28 cellular contexts compared by ENCODE assay signal in genomic region chr2:197925204-197925603, GRCh38.
"Had no signal": no experiment of that assay in that cellular context is flagged by ENCODE, and none has a peak within 500 bp of the region (broad histone marks: within the 10 kb centered on the region; RNA-seq: fewer than 3 reads in every experiment).

No MANE protein-coding gene starts in this region.

- H3K4me3 ChIP-seq: left lung, mucosa of descending colon, ovary, prostate gland, thoracic aorta had no signal

- H3K9me3 Mint-ChIP-seq: activated CD4-positive, alpha-beta memory T cell treated with anti-CD3 and anti-CD28 coated beads for 36 hours; activated naive CD8-positive, alpha-beta T cell treated with anti-CD3 and anti-CD28 coated beads, Interleukin-2, amount 10 ng/mL, durations not matched to agents 7 days and 5 days; activated T-helper 1 cell treated with anti-CD3 and anti-CD28 coated beads, Interleukin-12 subunit alpha, Interleukin-12 subunit beta, Interleukin-2, Interleukin-4 antibody, amounts not matched to agents 30 ng/mL and 10 ng/mL and 1 ng/mL, durations not matched to agents 14 hours and 24 hours and 36 hours had no signal

- H3K27me3 Mint-ChIP-seq: activated CD4-positive, alpha-beta memory T cell treated with anti-CD3 and anti-CD28 coated beads for 36 hours; activated CD4-positive, alpha-beta T cell treated with anti-CD3 and anti-CD28 coated beads, Interleukin-2, amount 10 ng/mL, durations not matched to agents 24 days and 14 days; activated naive CD4-positive, alpha-beta T cell treated with anti-CD3 and anti-CD28 coated beads, Interleukin-2, amount 10 ng/mL, durations not matched to agents 7 days and 5 days; activated naive CD8-positive, alpha-beta T cell treated with anti-CD3 and anti-CD28 coated beads, Interleukin-2, amount 10 ng/mL, durations not matched to agents 7 days and 5 days had no signal

- H3K4me3 Mint-ChIP-seq: activated CD4-positive, alpha-beta memory T cell treated with anti-CD3 and anti-CD28 coated beads for 36 hours; activated CD4-positive, alpha-beta T cell treated with anti-CD3 and anti-CD28 coated beads, Interleukin-2, amount 10 ng/mL, durations not matched to agents 24 days and 14 days; activated naive CD4-positive, alpha-beta T cell treated with anti-CD3 and anti-CD28 coated beads, Interleukin-2, amount 10 ng/mL, durations not matched to agents 7 days and 5 days; activated naive CD8-positive, alpha-beta T cell treated with anti-CD3 and anti-CD28 coated beads, Interleukin-2, amount 10 ng/mL, durations not matched to agents 7 days and 5 days; activated T-helper 1 cell treated with anti-CD3 and anti-CD28 coated beads, Interleukin-12 subunit alpha, Interleukin-12 subunit beta, Interleukin-2, Interleukin-4 antibody, amounts not matched to agents 30 ng/mL and 10 ng/mL and 1 ng/mL, durations not matched to agents 14 hours and 24 hours and 36 hours; nephron progenitor cell; T-helper 1 cell treated with Interleukin-12 subunit alpha and Interleukin-12 subunit beta and Interleukin-4 antibody, amounts not matched to agents 30 μg/mL and 1 μg/mL, for 36 hours had no signal

- DNase-seq: activated CD4-positive, alpha-beta memory T cell treated with anti-CD3 and anti-CD28 coated beads for 36 hours; activated CD4-positive, alpha-beta T cell treated with anti-CD3 and anti-CD28 coated beads, Interleukin-2, amount 10 ng/mL, durations not matched to agents 24 days and 14 days; activated CD8-positive, alpha-beta memory T cell treated with anti-CD3 and anti-CD28 coated beads, Interleukin-2, amount 50 U/mL, for 4 hours; activated gamma-delta T cell; activated naive CD4-positive, alpha-beta T cell treated with anti-CD3 and anti-CD28 coated beads, Interleukin-2, amount 10 ng/mL, durations not matched to agents 7 days and 5 days; activated naive CD8-positive, alpha-beta T cell treated with anti-CD3 and anti-CD28 coated beads, Interleukin-2, amount 10 ng/mL, durations not matched to agents 7 days and 5 days; activated T-cell treated with anti-CD3 and anti-CD28 coated beads, Interleukin-2, amount 50 U/mL, for 1 hour; amniotic stem cell; central memory CD4-positive, alpha-beta T cell; head of caudate nucleus; kidney glomerular epithelial cell; left lung; mucosa of descending colon; nephron progenitor cell; ovary; retina; stimulated activated CD4-positive, alpha-beta T cell treated with anti-CD3 and anti-CD28 coated beads, Interleukin-15, amount 100 ng/mL, for 24 hours; stimulated activated CD4-positive, alpha-beta T cell treated with anti-CD3 and anti-CD28 coated beads, Interleukin-2, amount 100 ng/mL, for 24 hours; stimulated activated naive CD8-positive, alpha-beta T cell treated with anti-CD3 and anti-CD28 coated beads, Interleukin-15, Interleukin-2, amounts not matched to agents 100 U/mL and 50 U/mL, for 24 hours; SW 1271; T-helper 9 cell; trophoblast cell had no signal

- H3K9me3 ChIP-seq: left lung, mucosa of descending colon, neutrophil, ovary, prostate gland, thoracic aorta had no signal

- H3K36me3 Mint-ChIP-seq: activated naive CD4-positive, alpha-beta T cell treated with anti-CD3 and anti-CD28 coated beads, Interleukin-2, amount 10 ng/mL, durations not matched to agents 7 days and 5 days; activated naive CD8-positive, alpha-beta T cell treated with anti-CD3 and anti-CD28 coated beads, Interleukin-2, amount 10 ng/mL, durations not matched to agents 7 days and 5 days had no signal

- H3K4me1 Mint-ChIP-seq: activated CD4-positive, alpha-beta T cell treated with anti-CD3 and anti-CD28 coated beads, Interleukin-2, amount 10 ng/mL, durations not matched to agents 24 days and 14 days; activated naive CD4-positive, alpha-beta T cell treated with anti-CD3 and anti-CD28 coated beads, Interleukin-2, amount 10 ng/mL, durations not matched to agents 7 days and 5 days; activated naive CD8-positive, alpha-beta T cell treated with anti-CD3 and anti-CD28 coated beads, Interleukin-2, amount 10 ng/mL, durations not matched to agents 7 days and 5 days; nephron progenitor cell had no signal

- ATAC-seq: left lung; mucosa of descending colon; stimulated activated naive CD8-positive, alpha-beta T cell treated with anti-CD3 and anti-CD28 coated beads, Interleukin-15, Interleukin-2, amounts not matched to agents 100 U/mL and 50 U/mL, for 24 hours had no signal

- H3K27ac ChIP-seq: left lung, neutrophil, ovary, prostate gland, thoracic aorta, VCaP had no signal

- H3K27ac Mint-ChIP-seq: activated CD4-positive, alpha-beta memory T cell treated with anti-CD3 and anti-CD28 coated beads for 36 hours; activated CD4-positive, alpha-beta T cell treated with anti-CD3 and anti-CD28 coated beads, Interleukin-2, amount 10 ng/mL, durations not matched to agents 24 days and 14 days; activated naive CD4-positive, alpha-beta T cell treated with anti-CD3 and anti-CD28 coated beads, Interleukin-2, amount 10 ng/mL, durations not matched to agents 7 days and 5 days; activated naive CD8-positive, alpha-beta T cell treated with anti-CD3 and anti-CD28 coated beads, Interleukin-2, amount 10 ng/mL, durations not matched to agents 7 days and 5 days; activated T-helper 1 cell treated with anti-CD3 and anti-CD28 coated beads, Interleukin-12 subunit alpha, Interleukin-12 subunit beta, Interleukin-2, Interleukin-4 antibody, amounts not matched to agents 30 ng/mL and 10 ng/mL and 1 ng/mL, durations not matched to agents 14 hours and 24 hours and 36 hours; nephron progenitor cell; T-helper 1 cell treated with Interleukin-12 subunit alpha and Interleukin-12 subunit beta and Interleukin-4 antibody, amounts not matched to agents 30 μg/mL and 1 μg/mL, for 36 hours had no signal

- H3K36me3 ChIP-seq: left lung, neutrophil, ovary, prostate gland, thoracic aorta had no signal
